ENCODE assay signal across 1 cellular context in the genomic region with DNA sequence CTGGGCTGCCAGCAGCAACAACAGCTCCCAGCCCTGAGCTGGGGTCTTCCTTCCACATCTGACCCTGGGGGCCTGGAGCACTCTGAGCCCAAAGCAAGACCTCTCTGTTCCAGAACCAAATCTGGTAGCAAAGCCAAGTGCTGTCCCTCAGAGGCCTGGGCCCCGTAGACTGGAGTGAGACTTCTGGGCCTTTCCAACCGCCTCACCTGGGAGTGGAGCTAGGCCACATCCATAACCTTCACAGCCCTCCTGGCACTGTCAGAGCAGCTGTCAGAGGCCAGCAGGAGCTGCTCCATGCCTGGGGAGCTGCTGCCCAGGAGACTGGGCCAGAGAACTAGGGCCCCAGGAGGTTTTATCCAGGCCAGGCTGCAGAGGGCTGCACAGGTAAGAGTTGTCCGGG.
TF ChIP-seq lines count a peak whose summit lies in the region.

No MANE protein-coding gene starts in this region.

TF ChIP-seq in H1, 55 proteins besides CTCF, POLR2A, EP300 and RAD21:
- TF ChIP-seq FOSL1 (IDR thresholded peaks at IDR 0.05; ENCODE audit: insufficient read depth, low read depth, low read length), result no peak
- no peak for TF ChIP-seq SP1 (IDR thresholded peaks at IDR 0.05; ENCODE audit: low read depth, low read length)
- TF ChIP-seq GTF2F1 (IDR thresholded peaks at IDR 0.05; ENCODE audit: borderline replicate concordance, low read depth, low read length), result no peak
- TF ChIP-seq CEBPB (IDR thresholded peaks at IDR 0.05; ENCODE audit: low read depth, low read length), result no peak
- no peak for TF ChIP-seq SP2 (IDR thresholded peaks at IDR 0.05; ENCODE audit: low read length)
- no peak for TF ChIP-seq CBX5 (IDR thresholded peaks at IDR 0.05; ENCODE audit: low read depth, low read length)
- TF ChIP-seq RNF2 (IDR thresholded peaks at IDR 0.05; ENCODE audit: borderline replicate concordance, low read depth, low read length, missing control alignments, poor library complexity, severe bottlenecking), result no peak
- no peak for TF ChIP-seq HDAC6 (IDR thresholded peaks at IDR 0.05; ENCODE audit: low read depth, low read length)
- no peak for TF ChIP-seq SP4 (IDR thresholded peaks at IDR 0.05; ENCODE audit: low read length)
- no peak for TF ChIP-seq SUZ12 (IDR thresholded peaks at IDR 0.05; ENCODE audit: low read length)
- TF ChIP-seq POLR2AphosphoS5 (IDR thresholded peaks at IDR 0.05; ENCODE audit: low read depth, low read length), result no peak
